ENCODE assay signal across 9 cellular contexts in the genomic region with DNA sequence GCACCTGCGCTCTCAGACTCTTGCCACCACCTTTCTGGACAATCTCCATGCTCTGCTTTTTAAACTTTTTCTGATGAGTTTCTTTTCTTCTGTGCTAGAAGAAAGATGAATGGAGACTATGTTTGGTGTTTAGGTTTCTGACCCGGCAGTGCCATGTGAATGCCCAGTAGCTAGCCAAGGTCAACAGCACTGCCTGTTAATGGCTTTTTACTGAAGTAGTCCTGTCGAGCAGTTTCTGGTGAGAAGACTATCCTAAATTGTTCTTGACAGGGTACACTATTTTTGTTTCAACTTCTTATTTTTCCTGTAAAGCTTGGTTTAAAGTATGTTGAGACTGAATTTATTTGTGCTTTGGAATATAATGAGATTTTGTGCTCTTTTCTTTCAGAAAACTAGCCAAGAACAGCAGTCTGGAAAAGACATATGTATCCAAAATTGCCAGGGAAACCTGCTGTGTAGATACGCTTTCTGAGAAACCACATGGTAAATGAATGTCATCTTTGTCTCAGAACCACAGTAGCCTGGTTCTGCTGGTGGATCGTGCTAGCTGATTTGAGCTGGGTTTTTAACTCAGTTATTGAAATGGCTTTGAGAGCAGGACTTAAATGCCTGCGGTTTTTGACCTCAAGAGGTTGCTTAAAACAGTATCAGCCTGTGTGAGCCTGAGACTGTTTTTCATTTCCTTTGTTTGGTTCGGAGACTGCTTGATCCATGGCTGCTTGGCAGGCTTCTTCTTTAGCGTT. TPM values are rescaled to one million over a fixed set of nuclear protein-coding genes. Genes with fewer than 3 reads are reported as not detected.
DNase-seq lines count a peak whose midpoint lies in the region; ATAC-seq, FAIRE-seq and TF ChIP-seq lines count a peak whose summit lies in the region.
"Had no signal": no experiment of that assay in that cellular context is flagged by ENCODE, and none has a peak within 500 bp of the region (broad histone marks: within the 10 kb centered on the region; RNA-seq: fewer than 3 reads in every experiment).

No MANE protein-coding gene starts in this region.

- H3K79me2 ChIP-seq in GM12878 (ENCODE audit: control insufficient read depth, insufficient read depth, low read length) (peaks cover 29% of the 10 kb centered on the region), neural progenitor cell (ENCODE audit: low read depth) (no peaks in the 10 kb centered on the region)

- in situ Hi-C loops in GM12878 (cut with MboI) = no loop called here

- H3K4me1 ChIP-seq in GM12878 (ENCODE audit: control insufficient read depth, insufficient read depth, low read length) (peaks cover 48% of the 10 kb centered on the region), neural progenitor cell (peaks cover 15% of the 10 kb centered on the region), kidney (ENCODE audit: control insufficient read depth in 1 of 2, insufficient read depth in 1 of 2, low read depth in 1 of 2, low read length in 2 of 2) (peaks cover 0 to 3% of the 10 kb centered on the region in 2 donors)

- H3F3A ChIP-seq in neural progenitor cell (ENCODE audit: low read depth) = no peaks in the 10 kb centered on the region

- no TSS peak for BruUV-seq in GM12878 (replicated peaks; lab: Mats Ljungman, UMichigan)

- H3K27ac ChIP-seq in KOPT-K1 (ENCODE audit: low read depth, low read length, poor library complexity, severe bottlenecking) (peak overlapping the region; percentile 35), GM12878 (ENCODE audit: control insufficient read depth, insufficient read depth) (peak overlapping the region; percentile 39), neural progenitor cell (no peak overlapping the region), kidney (ENCODE audit: low read depth in 2 of 2, low read length in 2 of 2) (no peak overlapping the region)

- SMC1A ChIA-PET in GM12878 (lab: Charles Lee; ENCODE audit: uncharacterized antibody, unreplicated experiment) = interaction anchor here (0.7 to 6.9 kb wide), 13 partner anchors 10 to 92 kb away, joined by 3 to 82 read pairs (median 4); a partner anchor contains a TSS

- H3K27me3 ChIP-seq in GM12878 (replicated peaks in 1 of 2; ENCODE audit: control insufficient read depth in 2 of 2, insufficient read depth in 2 of 2, low read length in 1 of 2) (no peaks in the 10 kb centered on the region), neural progenitor cell (no peaks in the 10 kb centered on the region)

- peaks cover 36% of the 10 kb centered on the region for H3K36me3 Mint-ChIP-seq in activated T-cell treated with anti-CD3 and anti-CD28 coated beads, Interleukin-2, amount 50 U/mL, for 4 hours (ENCODE audit: insufficient read depth)
- H3K36me3 Mint-ChIP-seq in neural progenitor cell = peaks cover 4% of the 10 kb centered on the region

- RAD21 ChIA-PET in GM12878 (lab: Charles Lee; ENCODE audit: unreplicated experiment) = interaction anchor here (0.6 to 2.2 kb wide), 4 partner anchors 9 to 248 kb away, joined by 3 to 11 read pairs (median 6); a partner anchor contains a TSS

- POLR2A ChIA-PET in GM12878 (lab: Charles Lee) = interaction anchor here (0.8 to 1.4 kb wide), 6 partner anchors 13 to 82 kb away, joined by 3 to 6 read pairs (median 3); no protein-coding TSS in a partner anchor

- H3K9ac ChIP-seq in GM12878 (ENCODE audit: control insufficient read depth, insufficient read depth, low read length) (no peak overlapping the region), neural progenitor cell (no peak overlapping the region), kidney (ENCODE audit: low read length in 2 of 2) (no peak overlapping the region)

- no peak for TF ChIP-seq POLR2A in GM12878 (IDR thresholded peaks at IDR 0.05; ENCODE audit: low read depth, low read length)

- no peak for TF ChIP-seq CTCF in GM12878 (IDR thresholded peaks at IDR 0.05 in 2 of 3, conservative IDR thresholded peaks at IDR 0.05 in 1 of 3; ENCODE audit: control insufficient read depth in 2 of 3, extremely low read depth in 1 of 3, insufficient read depth in 1 of 3, low read depth in 3 of 3, low read length in 3 of 3)
- TF ChIP-seq CTCF in neural progenitor cell (IDR thresholded peaks at IDR 0.05) = no peak
- no peak for TF ChIP-seq CTCF in kidney (IDR thresholded peaks at IDR 0.05; ENCODE audit: borderline replicate concordance, extremely low read depth, insufficient read depth)

- H3K36me3 ChIP-seq in KOPT-K1 (ENCODE audit: insufficient read depth, low read length) (peaks cover 64% of the 10 kb centered on the region), GM12878 (ENCODE audit: control insufficient read depth in 2 of 2, insufficient read depth in 2 of 2, low read length in 1 of 2) (peaks cover 6 to 18% of the 10 kb centered on the region in 2 experiments), neural progenitor cell (no peaks in the 10 kb centered on the region), kidney (ENCODE audit: control insufficient read depth in 1 of 2, insufficient read depth in 2 of 2, low read length in 2 of 2) (no peaks in the 10 kb centered on the region)

- ATAC-seq in activated T-cell treated with anti-CD3 and anti-CD28 coated beads, Interleukin-2, amount 50 U/mL, for 4 hours = peak; percentile 64 to 72
- ATAC-seq in GM12878 = peak; percentile 78
- no peak for ATAC-seq in HG03439 (IDR thresholded peaks at IDR 0.05; ENCODE audit: unreplicated experiment)

- peak overlapping the region; percentile 23 for H3K4me2 ChIP-seq in GM12878 (ENCODE audit: control insufficient read depth, insufficient read depth)
- H3K4me2 ChIP-seq in neural progenitor cell = no peak overlapping the region

- peak overlapping the region; percentile 6 for H3K4me3 Mint-ChIP-seq in activated T-cell treated with anti-CD3 and anti-CD28 coated beads, Interleukin-2, amount 50 U/mL, for 4 hours
- no peak overlapping the region for H3K4me3 Mint-ChIP-seq in neural progenitor cell

- FAIRE-seq in GM12878 (lab: Jason Lieb, UNC) (peak; percentile 87), kidney (lab: Jason Lieb, UNC) (no peak)
- FAIRE-seq: G401.6 had no signal

- peaks cover 81% of the 10 kb centered on the region for H3K4me1 Mint-ChIP-seq in activated T-cell treated with anti-CD3 and anti-CD28 coated beads, Interleukin-2, amount 50 U/mL, for 4 hours (ENCODE audit: low read depth)
- peaks cover 39% of the 10 kb centered on the region for H3K4me1 Mint-ChIP-seq in neural progenitor cell

- CTCF ChIA-PET in GM12878 (lab: Yijun Ruan, JAX) = interaction anchor here (0.8 to 8.5 kb wide), 7 partner anchors 9 to 234 kb away, joined by 4 to 91 read pairs (median 5); no protein-coding TSS in a partner anchor

- H3K27me3 Mint-ChIP-seq in activated T-cell treated with anti-CD3 and anti-CD28 coated beads, Interleukin-2, amount 50 U/mL, for 4 hours (ENCODE audit: low read depth) = no peaks in the 10 kb centered on the region
- no peaks in the 10 kb centered on the region for H3K27me3 Mint-ChIP-seq in neural progenitor cell (ENCODE audit: insufficient read depth, low read depth)

- no peaks in the 10 kb centered on the region; the same call in 1 of the 2 replicates for H4K20me1 ChIP-seq in GM12878 (ENCODE audit: control insufficient read depth, insufficient read depth)
- H4K20me1 ChIP-seq in neural progenitor cell (ENCODE audit: low read depth) = peaks cover 39% of the 10 kb centered on the region

- WGBS in GM12878 (ENCODE audit: insufficient coverage, insufficient replicate concordance, low lambda C conversion rate, missing lambda C conversion rate) = 30% methylated on average over 8 of the region's 8 CpGs

- DNase-seq in activated T-cell treated with anti-CD3 and anti-CD28 coated beads, Interleukin-2, amount 50 U/mL, for 4 hours = no peak
- DNase-seq in activated T-cell treated with anti-CD3 and anti-CD28 coated beads, Interleukin-2, amount 50 U/mL, for 1 hour = no peak
- DNase-seq in GM12878 (ENCODE audit: low read depth, low spot score) (peak; percentile 55), neural progenitor cell (ENCODE audit: low spot score) (no peak), NCI-H1436 treated with DMSO at 0.1 percent for 48 hours (lab: John Stamatoyannopoulos, UW) (no peak), kidney (no peak)

- H3K4me3 ChIP-seq in GM12878 = no peak overlapping the region; the same call in 1 of the 2 replicates
- no peak overlapping the region for H3K4me3 ChIP-seq in neural progenitor cell
- no peak overlapping the region for H3K4me3 ChIP-seq in kidney (ENCODE audit: low read length in 2 of 2)

- no peak overlapping the region for H2AFZ ChIP-seq in GM12878 (ENCODE audit: control insufficient read depth, low read depth, low read length)
- no peak overlapping the region for H2AFZ ChIP-seq in neural progenitor cell (replicated peaks)

- no peaks in the 10 kb centered on the region for H3K9me3 Mint-ChIP-seq in activated T-cell treated with anti-CD3 and anti-CD28 coated beads, Interleukin-2, amount 50 U/mL, for 4 hours
- no peaks in the 10 kb centered on the region for H3K9me3 Mint-ChIP-seq in neural progenitor cell

- no peaks in the 10 kb centered on the region for H3K9me3 ChIP-seq in KOPT-K1 (ENCODE audit: insufficient read depth, low read length, poor library complexity, severe bottlenecking)
- H3K9me3 ChIP-seq in GM12878 (replicated peaks; ENCODE audit: control insufficient read depth, insufficient read depth, low read length) = no peaks in the 10 kb centered on the region
- H3K9me3 ChIP-seq in neural progenitor cell (ENCODE audit: low read depth) = no peaks in the 10 kb centered on the region
- no peaks in the 10 kb centered on the region for H3K9me3 ChIP-seq in kidney (ENCODE audit: control insufficient read depth in 1 of 2, low read length in 2 of 2)

- intact Hi-C loops in GM12878 (cut with micrococcal nuclease; ENCODE audit: unreplicated experiment) = loop anchor here (5.0 kb wide), 1 partner anchor 239 kb away; no protein-coding TSS in a partner anchor
- intact Hi-C loops in kidney (cut with DNase I) = no loop called here

- no peak for TF ChIP-seq RAD21 in GM12878 (IDR thresholded peaks at IDR 0.05; ENCODE audit: insufficient read depth, low read depth, low read length)

- peak in 1 of 2 experiments; percentile 26; a peak in 2 of 4 replicates for TF ChIP-seq EP300 in GM12878 (IDR thresholded peaks at IDR 0.05; ENCODE audit: borderline replicate concordance in 1 of 2, control insufficient read depth in 1 of 2, low read depth in 2 of 2, low read length in 2 of 2)

- H3K27ac Mint-ChIP-seq in neural progenitor cell = peak overlapping the region; percentile 61

RNA-seq across cellular contexts. Expression of a gene that starts 48.1 kb away (rescaled TPM):
- under 1 TPM; 0.13 to 0.37 (median 0.16) TPM for total RNA-seq in activated T-cell treated with anti-CD3 and anti-CD28 coated beads, Interleukin-2, amount 50 U/mL, for 4 hours
- total RNA-seq in GM12878 (2013; cell fraction: nucleolus; rRNA removed) = not detected in 2 replicates
- total RNA-seq in GM12878 (2014; rRNA removed) = not detected in 2 replicates
- total RNA-seq in GM12878 (2014; rRNA removed; fragmentation: Illumina TruSeq; extraction: Trizol) = not detected in 2 replicates
- total RNA-seq in GM12878 (2021) = not detected in 2 replicates
- not detected for polyA plus RNA-seq in GM12878 (2011; ENCODE audit: low read depth)
- polyA plus RNA-seq in GM12878 (2011; rRNA removed) = not detected in 2 replicates
- polyA plus RNA-seq in GM12878 (2011; cell fraction: cytosol; rRNA removed) = not detected in 2 replicates
- polyA plus RNA-seq in GM12878 (2011; cell fraction: nucleus; rRNA removed) = not detected in 2 replicates
- polyA plus RNA-seq in GM12878 (2012) = 0.03 and 0.09 TPM in 2 replicates
- not detected in 2 replicates for polyA plus RNA-seq in GM12878 (2014; fragmentation: Illumina TruSeq; extraction: Trizol)
- polyA plus RNA-seq in GM12878 (2014; fragmentation: Nextera tagmentation; extraction: Ambion mirVana) = not detected
- not detected in 2 replicates for polyA plus RNA-seq in GM12878 (2014; rRNA removed)
- polyA plus RNA-seq in GM12878 (2016; fragmentation: Nextera tagmentation; extraction: Ambion mirVana) = not detected
- not detected in 2 replicates for polyA minus RNA-seq in GM12878 (2011; rRNA and poly(A)+ RNA removed)
- not detected in 2 replicates for polyA minus RNA-seq in GM12878 (2011; cell fraction: cytosol; rRNA and poly(A)+ RNA removed)
- polyA minus RNA-seq in GM12878 (2011; cell fraction: nucleus; rRNA and poly(A)+ RNA removed) = not detected in 2 replicates
- 0.03 TPM in 1 of 2 replicates, not detected in the other for total RNA-seq in neural progenitor cell (ENCODE audit: low replicate concordance)
- 2.9 TPM for total RNA-seq in kidney
- polyA plus RNA-seq in kidney (ENCODE audit: insufficient read depth, low read depth, low replicate concordance) = 0.19 TPM

Comparison
In these comparisons a context has a peak if more than half of its experiments do, and no peak if none do; other contexts are left out.
1. H3K27ac ChIP-seq: peak in KOPT-K1 (single experiment) and GM12878 (single experiment); none in neural progenitor cell (single experiment) and kidney (0 of 2).